Comparison of ENCODE assay signal across 9 cellular contexts in genomic region chr20:768426-768978, GRCh38. TPM values are rescaled to one million over a fixed set of nuclear protein-coding genes. Genes with fewer than 3 reads are reported as not detected.
A peak's percentile ranks its signal among the peaks of the same experiment; 100 is the strongest.
DNase-seq lines count a peak whose midpoint lies in the region; ATAC-seq and TF ChIP-seq lines count a peak whose summit lies in the region.
"Had no signal": no experiment of that assay in that cellular context is flagged by ENCODE, and none has a peak within 500 bp of the region (broad histone marks: within the 10 kb centered on the region; RNA-seq: fewer than 3 reads in every experiment).

SLC52A3 (minus strand) TSS chr20:768500; CDS start chr20:765774, 2,726 bp downstream.

- no peaks in the 10 kb centered on the region for H4K20me1 ChIP-seq in osteoblast (ENCODE audit: insufficient read depth, low read length)

- no peak within 1 kb of the TSS for H3K4me2 ChIP-seq in osteoblast (ENCODE audit: insufficient read depth, low read length)

- H3K4me3 ChIP-seq in esophagus (ENCODE audit: low read depth in 1 of 2, low read length in 2 of 2) (peak within 1 kb of the TSS; percentile 28 to 39), osteoblast (ENCODE audit: insufficient read depth, low read length) (no peak within 1 kb of the TSS)

- H3K36me3 ChIP-seq in esophagus (ENCODE audit: control insufficient read depth in 2 of 2, insufficient read depth in 2 of 2, low read length in 1 of 2) (peaks cover 0 to 8% of the 10 kb centered on the region in 2 donors), osteoblast (ENCODE audit: insufficient read depth, low read length) (no peaks in the 10 kb centered on the region)

- TF ChIP-seq CTCF in GM12874 (IDR thresholded peaks at IDR 0.05; ENCODE audit: insufficient read depth, low read depth, low read length) (0 out of 2 replicates have a peak, but pooled peaks have one; percentile 18), osteoblast (IDR thresholded peaks at IDR 0.05; ENCODE audit: extremely low read depth, low read depth, low read length) (no peak)

- H3K27me3 ChIP-seq in esophagus (ENCODE audit: control insufficient read depth in 1 of 2, insufficient read depth in 2 of 2, low read length in 2 of 2), result no peaks in the 10 kb centered on the region
- H3K27me3 ChIP-seq in osteoblast (ENCODE audit: insufficient read depth, low read length), result no peaks in the 10 kb centered on the region

- no peaks in the 10 kb centered on the region for H3K79me2 ChIP-seq in osteoblast (ENCODE audit: insufficient read depth, low read length)

- H3K9me3 ChIP-seq in esophagus (ENCODE audit: control insufficient read depth in 2 of 2, insufficient read depth in 1 of 2, low read depth in 1 of 2, low read length in 1 of 2) (no peaks in the 10 kb centered on the region), osteoblast (ENCODE audit: low read depth, low read length) (peaks cover 2% of the 10 kb centered on the region)

- DNase-seq in NCI-H69 (lab: John Stamatoyannopoulos, UW) (peak; percentile 8), osteoblast (ENCODE audit: insufficient read length, low spot score, missing footprints) (no peak), superior temporal gyrus (ENCODE audit: extremely low spot score) (no peak)
- no peak for DNase-seq in stimulated activated naive CD4-positive, alpha-beta T cell (lab: John Stamatoyannopoulos, UW)
- DNase-seq: NCI-H2081 treated with DMSO at 0.1 percent for 48 hours had no signal

- ATAC-seq in GM19467 (IDR thresholded peaks at IDR 0.05; ENCODE audit: unreplicated experiment) (no peak), HG02970 (IDR thresholded peaks at IDR 0.05; ENCODE audit: low FRiP score, unreplicated experiment) (no peak)

- WGBS in esophagus, 2 donors, result 33 to 46% methylated on average over 11 to 12 of the region's 12 CpGs

- H3K27ac ChIP-seq in esophagus (ENCODE audit: low read depth in 2 of 2, low read length in 1 of 2), result peak within 1 kb of the TSS; percentile 60 to 86
- no peak within 1 kb of the TSS for H3K27ac ChIP-seq in osteoblast (ENCODE audit: low read depth, low read length)

- H2AFZ ChIP-seq in osteoblast (ENCODE audit: low read length), result peak within 1 kb of the TSS; percentile 41

- H3K4me1 ChIP-seq in esophagus (ENCODE audit: control insufficient read depth in 2 of 2, insufficient read depth in 2 of 2, low read length in 1 of 2) (peaks cover 0 to 2% of the 10 kb centered on the region in 2 donors), osteoblast (ENCODE audit: insufficient read depth, low read length) (no peaks in the 10 kb centered on the region)

RNA-seq across cellular contexts. Expression of gene SLC52A3, which starts in this region (rescaled TPM):
- polyA plus RNA-seq in esophagus, result 1 to 10 TPM; 4.9 to 5.6 TPM
- total RNA-seq in osteoblast, result not detected in 2 replicates
